9 cellular contexts compared by ENCODE assay signal in the genomic region with DNA sequence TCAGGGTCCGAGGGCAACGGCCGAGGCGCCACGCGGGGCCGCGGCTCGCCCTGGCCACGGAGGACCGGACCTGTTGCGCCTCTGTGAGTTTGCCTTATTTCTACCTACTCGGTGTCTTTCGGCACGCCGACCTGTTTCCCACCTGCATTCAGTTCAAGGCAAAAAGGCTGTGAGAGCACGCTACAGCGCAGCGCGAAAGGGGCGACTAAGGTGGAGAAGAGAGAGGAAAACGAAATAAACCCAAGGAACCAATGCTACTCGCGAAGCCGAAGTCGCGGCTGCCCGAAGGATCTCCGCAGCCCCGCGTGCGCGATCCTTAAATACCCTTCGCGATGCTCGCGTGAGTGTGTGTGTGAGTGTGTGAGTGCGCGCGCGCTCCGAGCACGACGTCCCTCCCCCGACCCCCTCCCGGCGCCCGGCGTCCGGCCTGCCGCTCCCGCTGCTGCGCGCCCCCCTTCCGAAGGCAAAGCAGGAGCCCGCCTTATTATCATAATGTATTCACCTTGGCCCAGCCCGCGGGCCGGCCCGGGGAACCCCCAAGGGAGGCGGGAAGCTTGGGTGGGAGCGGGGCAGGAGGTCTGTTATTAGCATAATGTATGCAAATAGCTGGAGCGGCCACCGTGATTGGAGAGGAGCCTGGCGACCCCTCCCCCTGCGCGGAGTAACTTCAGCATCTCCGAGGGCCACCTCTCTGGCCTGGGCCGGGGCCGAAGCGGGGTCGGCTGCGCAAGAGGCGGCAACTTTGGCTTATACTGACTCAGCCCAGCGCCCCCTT. TPM values are rescaled to one million over a fixed set of nuclear protein-coding genes. Genes with fewer than 3 reads are reported as not detected.
DNase-seq lines count a peak whose midpoint lies in the region; ATAC-seq and TF ChIP-seq lines count a peak whose summit lies in the region.
"Had no signal": no experiment of that assay in that cellular context is flagged by ENCODE, and none has a peak within 500 bp of the region (broad histone marks: within the 10 kb centered on the region; RNA-seq: fewer than 3 reads in every experiment).

A gene (minus strand): TSS at position 293 of the 775 bp plus-strand sequence.

- TF ChIP-seq CTCF in dorsolateral prefrontal cortex (IDR thresholded peaks at IDR 0.05 in 54 of 56, conservative IDR thresholded peaks at IDR 0.05 in 2 of 56; ENCODE audit: low read depth in 1 of 56, partially characterized antibody in 56 of 56) (no peak), right lobe of liver (IDR thresholded peaks at IDR 0.05) (no peak)

- ATAC-seq in right lobe of liver (peak; percentile 38 to 79 (median 64)), HG02885 (IDR thresholded peaks at IDR 0.05; ENCODE audit: poor library complexity, unreplicated experiment) (no peak), GM21529 (IDR thresholded peaks at IDR 0.05; ENCODE audit: unreplicated experiment) (no peak)

- H3K9ac ChIP-seq in HUES64 (ENCODE audit: low read depth, low read length) = peak within 1 kb of the TSS; percentile 71

- H3K27ac ChIP-seq in HUES64 (ENCODE audit: low read depth, low read length) (peak within 1 kb of the TSS; percentile 29; the same call in 1 of the 2 replicates), dorsolateral prefrontal cortex (no peak within 1 kb of the TSS), right lobe of liver (no peak within 1 kb of the TSS)
- H3K27ac ChIP-seq: epithelial cell of prostate had no signal

- under 1% methylated on average over 67 of the region's 75 CpGs for WGBS in HUES64
- WGBS in right lobe of liver (ENCODE audit: insufficient coverage, low coverage, low lambda C conversion rate, missing lambda C conversion rate) = 3% methylated on average over 27 of the region's 75 CpGs

- H3K4me1 ChIP-seq in HUES64 (ENCODE audit: insufficient read depth, low read length) (peaks cover 8% of the 10 kb centered on the region), right lobe of liver (peaks cover 0 to 15% (median 0%) of the 10 kb centered on the region in 4 donors)

- H3K27me3 ChIP-seq in HUES64 (ENCODE audit: insufficient read depth, low read length) (peaks cover 51% of the 10 kb centered on the region), dorsolateral prefrontal cortex (peaks cover 0 to 45% (median 20%) of the 10 kb centered on the region in 45 donors), right lobe of liver (peaks cover 0 to 8% of the 10 kb centered on the region in 2 donors)

- intact Hi-C loops in dorsolateral prefrontal cortex (cut with DNase I) (no loop called here), right lobe of liver (cut with DNase I) (no loop called here)

- H3K36me3 ChIP-seq in HUES64 (ENCODE audit: insufficient read depth, low read length) (no peaks in the 10 kb centered on the region), right lobe of liver (no peaks in the 10 kb centered on the region)

- DNase-seq in AG08396 (ENCODE audit: low spot score) (peak; percentile 16), dorsolateral prefrontal cortex (peak in 4 of 10 donors; percentile 10 to 46 (median 28)), right lobe of liver (peak; percentile 45 to 53 (median 51))
- DNase-seq in activated CD4-positive, alpha-beta T cell treated with anti-CD3 and anti-CD28 coated beads for 4 hours = peak; percentile 9 to 28
- peak; percentile 26 to 56 for DNase-seq in stimulated activated CD4-positive, alpha-beta T cell treated with anti-CD3 and anti-CD28 coated beads, Interleukin-4, amount 100 ng/mL, for 4 hours

- H3K9me3 ChIP-seq in HUES64 (ENCODE audit: insufficient read depth, low read depth, low read length) (no peaks in the 10 kb centered on the region), right lobe of liver (no peaks in the 10 kb centered on the region)

- peak within 1 kb of the TSS; percentile 59 for H3K4me3 ChIP-seq in HUES64 (ENCODE audit: low read length)
- H3K4me3 ChIP-seq in dorsolateral prefrontal cortex = peak within 1 kb of the TSS; percentile 47 to 82 (median 66)
- peak within 1 kb of the TSS; percentile 38 to 51 (median 47) for H3K4me3 ChIP-seq in right lobe of liver

- no peak for TF ChIP-seq POLR2A in right lobe of liver (IDR thresholded peaks at IDR 0.05)

RNA-seq across cellular contexts. Expression of the gene that starts here (rescaled TPM):
- 2.6 TPM for polyA plus RNA-seq in HUES64 (2013, experiment 1 of 2)
- 4.6 TPM for polyA plus RNA-seq in HUES64 (2013, experiment 2 of 2)
- total RNA-seq in dorsolateral prefrontal cortex = 10 to 100 TPM in 5 of 120 experiments, 1 to 10 TPM in 115; 1.2 to 11.1 (median 4.9) TPM
- 1 to 10 TPM in 3 of 6 experiments, under 1 TPM in 3; 0.06 to 4.8 (median 1.3) TPM for total RNA-seq in right lobe of liver

Comparison
In these comparisons a context has a peak if more than half of its experiments do, and no peak if none do; other contexts are left out.
1. ATAC-seq: peak in right lobe of liver (4 of 4); none in HG02885 (single experiment) and GM21529 (single experiment).
2. Peak in every context shown above with its lines, with median percentiles within 50 percentile points of each other: H3K4me3 ChIP-seq.